In the genomic region with DNA sequence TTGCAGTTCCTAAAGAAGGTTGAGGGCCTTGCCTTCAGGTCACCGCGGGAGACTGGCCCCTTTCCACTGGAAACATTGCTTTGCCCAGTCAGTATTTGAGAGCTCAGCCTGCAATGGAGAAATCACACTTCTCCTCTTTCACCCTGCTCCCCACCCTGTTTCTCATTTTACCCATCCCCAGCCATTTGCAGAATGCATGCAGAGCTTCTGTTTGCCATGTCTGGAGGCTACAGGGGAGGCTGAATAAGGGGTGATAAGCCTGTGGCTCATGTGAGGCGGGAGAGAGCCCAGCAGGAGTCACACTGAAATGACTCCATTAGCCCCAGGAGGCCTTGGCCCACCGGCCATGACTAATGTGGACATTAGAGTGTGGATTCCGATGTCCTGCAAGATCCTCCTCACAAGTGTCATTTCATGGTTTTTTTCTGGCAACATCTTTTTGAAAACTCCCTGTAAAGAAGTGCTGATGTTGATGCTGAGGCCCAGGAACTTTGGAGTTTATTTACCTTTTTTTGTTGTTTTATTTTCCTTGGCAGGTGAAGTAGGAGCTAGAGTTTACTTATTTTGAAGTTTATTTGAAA, we compare ENCODE assay signal across 16 cellular contexts. TPM values are rescaled to one million over a fixed set of nuclear protein-coding genes. Genes with fewer than 3 reads are reported as not detected.
DNase-seq lines count a peak whose midpoint lies in the region; ATAC-seq, FAIRE-seq and TF ChIP-seq lines count a peak whose summit lies in the region.
"Had no signal": no experiment of that assay in that cellular context is flagged by ENCODE, and none has a peak within 500 bp of the region (broad histone marks: within the 10 kb centered on the region; RNA-seq: fewer than 3 reads in every experiment).

No MANE protein-coding gene starts in this region.

- 63 to 82% (median 82%) methylated on average over 5 of the region's 5 CpGs for WGBS in small intestine, 3 donors

- peak overlapping the region; percentile 63 for H3K4me2 ChIP-seq in PC-9

- H3K27ac ChIP-seq in PC-9 (peak overlapping the region; percentile 42; the same call in 1 of the 2 replicates), small intestine (ENCODE audit: low read depth in 1 of 2, low read length in 1 of 2) (peak overlapping the region in 1 of 2 donors; percentile 12)

- H3K9me3 ChIP-seq in PC-9 (ENCODE audit: insufficient read depth, low read depth): no peaks in the 10 kb centered on the region
- H3K9me3 ChIP-seq in small intestine (ENCODE audit: control insufficient read depth, low read depth): no peaks in the 10 kb centered on the region

- peaks cover 24% of the 10 kb centered on the region for H3K4me1 Mint-ChIP-seq in activated CD4-positive, alpha-beta T cell treated with anti-CD3 and anti-CD28 coated beads for 36 hours
- H3K4me1 Mint-ChIP-seq in stimulated activated memory B cell treated with anti-CD40 and anti-IgM and Interleukin-4, amounts not matched to agents 10 μg/mL and 1 μg/mL and 100 μg/mL, for 72 hours: peaks cover 68% of the 10 kb centered on the region
- H3K4me1 Mint-ChIP-seq: natural killer cell had no signal

- no peak overlapping the region for H2AFZ ChIP-seq in PC-9

- H3K36me3 Mint-ChIP-seq in activated CD4-positive, alpha-beta T cell treated with anti-CD3 and anti-CD28 coated beads for 36 hours (ENCODE audit: low read depth): no peaks in the 10 kb centered on the region
- peaks cover 53% of the 10 kb centered on the region for H3K36me3 Mint-ChIP-seq in stimulated activated memory B cell treated with anti-CD40 and anti-IgM and Interleukin-4, amounts not matched to agents 10 μg/mL and 1 μg/mL and 100 μg/mL, for 72 hours
- H3K36me3 Mint-ChIP-seq: natural killer cell had no signal

- TF ChIP-seq CTCF in PC-9 (conservative IDR thresholded peaks at IDR 0.05): no peak

- DNase-seq in activated CD4-positive, alpha-beta T cell treated with anti-CD3 and anti-CD28 coated beads for 36 hours: no peak
- DNase-seq in activated CD4-positive, alpha-beta T cell treated with anti-CD3 and anti-CD28 coated beads for 48 hours: no peak
- DNase-seq in PC-9 (peak in 1 of 2 experiments; percentile 68), erythroblast (lab: John Stamatoyannopoulos, UW) (peak; percentile 73 to 87), NCI-H446 treated with DMSO at 0.1 percent for 48 hours (lab: John Stamatoyannopoulos, UW) (no peak), small intestine (no peak)
- DNase-seq: DMS79 treated with DMSO at 0.1 percent for 48 hours, natural killer cell, NCI-H2029 treated with DMSO at 0.1 percent for 48 hours had no signal

- POLR2A ChIA-PET in activated CD4-positive, alpha-beta T cell treated with anti-CD3 and anti-CD28 coated beads for 36 hours (lab: Charles Lee): interaction anchor here (0.9 kb wide), 1 partner anchor 10 kb away, joined by 5 read pairs; no protein-coding TSS in a partner anchor
- POLR2A ChIA-PET in PC-9 (lab: Charles Lee; ENCODE audit: unreplicated experiment): interaction anchor here (0.7 kb wide), 1 partner anchor 119 kb away, joined by 3 read pairs; no protein-coding TSS in a partner anchor

- peaks cover 34% of the 10 kb centered on the region for H3K36me3 ChIP-seq in PC-9 (ENCODE audit: low read depth)
- H3K36me3 ChIP-seq in small intestine (ENCODE audit: control insufficient read depth in 2 of 2, insufficient read depth in 2 of 2, low read length in 2 of 2): no peaks in the 10 kb centered on the region

- H3K9me2 ChIP-seq in PC-9 (ENCODE audit: insufficient read depth): no peaks in the 10 kb centered on the region

- H3K79me2 ChIP-seq in PC-9 (ENCODE audit: low read depth): peaks cover 100% of the 10 kb centered on the region

- no peak overlapping the region for H3K4me3 Mint-ChIP-seq in activated CD4-positive, alpha-beta T cell treated with anti-CD3 and anti-CD28 coated beads for 36 hours
- H3K4me3 Mint-ChIP-seq in stimulated activated memory B cell treated with anti-CD40 and anti-IgM and Interleukin-4, amounts not matched to agents 10 μg/mL and 1 μg/mL and 100 μg/mL, for 72 hours: no peak overlapping the region
- H3K4me3 Mint-ChIP-seq: central memory CD8-positive, alpha-beta T cell; natural killer cell had no signal

- no peak for FAIRE-seq in small intestine (lab: Jason Lieb, UNC)
- FAIRE-seq: GM18507, keratinocyte had no signal

- intact Hi-C loops in activated CD4-positive, alpha-beta T cell treated with anti-CD3 and anti-CD28 coated beads for 36 hours (cut with DNase I, micrococcal nuclease): no loop called here
- intact Hi-C loops in PC-9 (cut with micrococcal nuclease; ENCODE audit: unreplicated experiment): no loop called here

- no peaks in the 10 kb centered on the region for H3K9me3 Mint-ChIP-seq in activated CD4-positive, alpha-beta T cell treated with anti-CD3 and anti-CD28 coated beads for 36 hours (ENCODE audit: low read depth)
- no peaks in the 10 kb centered on the region for H3K9me3 Mint-ChIP-seq in stimulated activated memory B cell treated with anti-CD40 and anti-IgM and Interleukin-4, amounts not matched to agents 10 μg/mL and 1 μg/mL and 100 μg/mL, for 72 hours
- H3K9me3 Mint-ChIP-seq: central memory CD8-positive, alpha-beta T cell; natural killer cell had no signal

- H3F3A ChIP-seq in PC-9 (ENCODE audit: insufficient read depth, low read depth): peaks cover 91% of the 10 kb centered on the region

- no peaks in the 10 kb centered on the region for H3K27me3 Mint-ChIP-seq in activated CD4-positive, alpha-beta T cell treated with anti-CD3 and anti-CD28 coated beads for 36 hours
- H3K27me3 Mint-ChIP-seq in stimulated activated memory B cell treated with anti-CD40 and anti-IgM and Interleukin-4, amounts not matched to agents 10 μg/mL and 1 μg/mL and 100 μg/mL, for 72 hours: no peaks in the 10 kb centered on the region

- peaks cover 97% of the 10 kb centered on the region for H4K20me1 ChIP-seq in PC-9 (ENCODE audit: insufficient read depth)

- TF ChIP-seq POLR2A in erythroblast (IDR thresholded peaks at IDR 0.05; ENCODE audit: low read length): no peak

- H3K4me1 ChIP-seq in PC-9 (replicated peaks; ENCODE audit: insufficient read depth) (peaks cover 62% of the 10 kb centered on the region), small intestine (ENCODE audit: control insufficient read depth in 2 of 2, insufficient read depth in 1 of 2, low read depth in 1 of 2, low read length in 1 of 2) (peaks cover 0 to 4% of the 10 kb centered on the region in 2 donors)

- CTCF ChIA-PET in activated CD4-positive, alpha-beta T cell treated with anti-CD3 and anti-CD28 coated beads for 36 hours (lab: Charles Lee): interaction anchor here (0.7 to 1.2 kb wide), 2 partner anchors 65 to 364 kb away, joined by 3 read pairs; partner anchors contain the start of genes CATSPERG and WDR87
- CTCF ChIA-PET in PC-9 (lab: Charles Lee): no interaction called here

- H3K4me3 ChIP-seq in PC-9 (no peak overlapping the region), small intestine (ENCODE audit: low read depth in 1 of 2, low read length in 2 of 2) (no peak overlapping the region)

- H3K27me3 ChIP-seq in PC-9 (ENCODE audit: insufficient read depth, low read depth): no peaks in the 10 kb centered on the region
- H3K27me3 ChIP-seq in small intestine (ENCODE audit: control insufficient read depth in 2 of 2, insufficient read depth in 2 of 2, low read length in 2 of 2): no peaks in the 10 kb centered on the region

- no peak for ATAC-seq in activated CD4-positive, alpha-beta T cell treated with anti-CD3 and anti-CD28 coated beads for 36 hours
- ATAC-seq in stimulated activated memory B cell treated with anti-CD40 and anti-IgM and Interleukin-4, amounts not matched to agents 10 μg/mL and 1 μg/mL and 100 μg/mL, for 72 hours: no peak
- ATAC-seq in HG03460 (IDR thresholded peaks at IDR 0.05; ENCODE audit: unreplicated experiment): no peak
- ATAC-seq: natural killer cell; stimulated activated naive CD8-positive, alpha-beta T cell treated with anti-CD3 and anti-CD28 coated beads, Interleukin-15, Interleukin-2, amounts not matched to agents 100 U/mL and 50 U/mL, for 24 hours had no signal

- H3K27ac Mint-ChIP-seq in activated CD4-positive, alpha-beta T cell treated with anti-CD3 and anti-CD28 coated beads for 36 hours: peak overlapping the region; percentile 4
- peak overlapping the region; percentile 35 for H3K27ac Mint-ChIP-seq in stimulated activated memory B cell treated with anti-CD40 and anti-IgM and Interleukin-4, amounts not matched to agents 10 μg/mL and 1 μg/mL and 100 μg/mL, for 72 hours
- H3K27ac Mint-ChIP-seq: natural killer cell had no signal

- BruUV-seq in PC-9 (replicated peaks; lab: Mats Ljungman, UMichigan): no TSS peak

RNA-seq across cellular contexts. Expression of gene SPINT2, which starts 6.3 kb away (rescaled TPM):
- 10 to 100 TPM; 46.0 to 49.0 TPM for total RNA-seq in activated CD4-positive, alpha-beta T cell treated with anti-CD3 and anti-CD28 coated beads for 36 hours
- 1,019 and 1,161 TPM in 2 replicates for total RNA-seq in PC-9 (2021)
- 100 to 1,000 TPM; 263 to 434 (median 414) TPM for polyA plus RNA-seq in small intestine
- total RNA-seq: A673 had no signal

RNA-seq across cellular contexts. Expression of gene PPP1R14A, which starts 14.5 kb away (rescaled TPM):
- total RNA-seq in activated CD4-positive, alpha-beta T cell treated with anti-CD3 and anti-CD28 coated beads for 36 hours: 1 to 10 TPM; 1.6 to 1.7 TPM
- not detected in 2 replicates for total RNA-seq in PC-9 (2021)
- polyA plus RNA-seq in small intestine: 10 to 100 TPM in 2 of 3 donors, 1 to 10 TPM in 1; 8.7 to 31.8 (median 15.4) TPM
- total RNA-seq: A673 had no signal

RNA-seq across cellular contexts. Expression of gene C19orf33, which starts 33.4 kb away (rescaled TPM):
- total RNA-seq in activated CD4-positive, alpha-beta T cell treated with anti-CD3 and anti-CD28 coated beads for 36 hours: not detected
- 100 and 150 TPM in 2 replicates for total RNA-seq in PC-9 (2021)
- 1,000 to 10,000 TPM in 2 of 3 donors, 100 to 1,000 TPM in 1; 478 to 2,753 (median 1,798) TPM for polyA plus RNA-seq in small intestine
- total RNA-seq: A673 had no signal

RNA-seq across cellular contexts. Expression of gene YIF1B, which starts 45.1 kb away (rescaled TPM):
- total RNA-seq in activated CD4-positive, alpha-beta T cell treated with anti-CD3 and anti-CD28 coated beads for 36 hours: 10 to 100 TPM; 76.3 to 90.1 TPM
- total RNA-seq in PC-9 (2021): 33.6 and 39.8 TPM in 2 replicates
- polyA plus RNA-seq in small intestine: 10 to 100 TPM; 13.0 to 73.1 (median 15.4) TPM

RNA-seq across cellular contexts. Expression of gene DPF1, which starts 46.7 kb away (rescaled TPM):
- total RNA-seq in activated CD4-positive, alpha-beta T cell treated with anti-CD3 and anti-CD28 coated beads for 36 hours: 1 to 10 TPM in 1 of 2 experiments, under 1 TPM in 1; 0.91 to 1.2 TPM
- 0.81 and 1.1 TPM in 2 replicates for total RNA-seq in PC-9 (2021)
- polyA plus RNA-seq in small intestine: under 1 TPM in 1 of 3 donors, not detected in 2; 0.39 TPM
- total RNA-seq: natural killer cell had no signal

Comparison
In these comparisons a context has a peak if more than half of its experiments do, and no peak if none do; other contexts are left out.
1. DNase-seq: peak in erythroblast (2 of 2); none in activated CD4-positive, alpha-beta T cell treated with anti-CD3 and anti-CD28 coated beads for 36 hours (single experiment), activated CD4-positive, alpha-beta T cell treated with anti-CD3 and anti-CD28 coated beads for 48 hours (single experiment), NCI-H446 treated with DMSO at 0.1 percent for 48 hours (single experiment) and small intestine (single experiment).
2. RNA of gene SPINT2, which starts 6.3 kb away (total RNA-seq): 1,019 to 1,161 TPM in PC-9; 46.0 to 49.0 TPM in activated CD4-positive, alpha-beta T cell treated with anti-CD3 and anti-CD28 coated beads for 36 hours; every median in the first group is over 10 times any median in the second.
3. RNA of gene C19orf33, which starts 33.4 kb away (total RNA-seq): 100 to 150 TPM in PC-9; not detected in activated CD4-positive, alpha-beta T cell treated with anti-CD3 and anti-CD28 coated beads for 36 hours; every median in the first group is over 100 times any median in the second.